Comparison of ENCODE assay signal across 8 cellular contexts in the genomic region with DNA sequence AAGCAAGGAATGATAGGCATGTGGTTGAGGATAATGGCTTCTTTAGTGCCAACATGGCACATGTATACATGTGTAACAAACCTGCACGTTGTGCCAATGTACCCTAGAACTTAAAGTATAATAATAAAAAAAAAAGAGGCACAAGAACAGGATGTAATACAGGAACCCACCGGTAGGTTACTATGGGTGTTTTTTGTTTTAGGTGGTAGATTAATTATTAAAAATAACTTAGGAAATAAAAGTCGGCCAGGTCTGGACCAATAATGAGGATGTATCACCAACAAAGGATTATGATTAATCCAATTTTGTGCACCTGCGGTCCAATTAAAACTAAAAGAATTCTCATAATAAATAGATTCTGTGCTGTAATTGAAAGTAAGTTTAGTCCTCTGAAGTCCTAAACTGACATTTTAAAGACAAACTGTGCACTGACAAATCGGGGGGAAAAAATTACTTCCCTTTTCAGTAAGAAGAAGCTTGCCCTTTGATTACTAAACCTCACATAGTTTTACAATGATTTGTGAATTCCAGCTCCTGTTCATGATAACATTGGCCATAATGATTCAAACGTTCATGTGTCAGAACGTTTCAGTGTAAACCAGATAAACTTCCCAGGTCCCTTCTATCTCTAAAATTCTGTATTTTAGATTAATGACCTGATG.
DNase-seq lines count a peak whose midpoint lies in the region; ATAC-seq and TF ChIP-seq lines count a peak whose summit lies in the region.

No MANE protein-coding gene starts in this region.

- H3K4me1 Mint-ChIP-seq in CD4-positive, alpha-beta memory T cell = peaks cover 3 to 17% (median 7%) of the 10 kb centered on the region in 4 donors
- peaks cover 16% of the 10 kb centered on the region for H3K4me1 Mint-ChIP-seq in activated T-helper 2 cell treated with anti-CD3 and anti-CD28 coated beads, Interferon-gamma antibody, Interleukin-2, Interleukin-4, amounts not matched to agents 10 μg/mL and 5 μg/mL and 100 μg/mL, durations not matched to agents 14 hours and 24 hours and 36 hours (ENCODE audit: low read depth)

- peak overlapping the region in 2 of 7 donors; percentile 65 to 77 for H3K27ac Mint-ChIP-seq in CD4-positive, alpha-beta memory T cell
- peak overlapping the region; percentile 42 for H3K27ac Mint-ChIP-seq in activated T-helper 2 cell treated with anti-CD3 and anti-CD28 coated beads, Interferon-gamma antibody, Interleukin-2, Interleukin-4, amounts not matched to agents 10 μg/mL and 5 μg/mL and 100 μg/mL, durations not matched to agents 14 hours and 24 hours and 36 hours

- H2BK15ac ChIP-seq in mesendoderm (replicated peaks; ENCODE audit: low read depth) = no peak overlapping the region

- H3K56ac ChIP-seq in mesendoderm (ENCODE audit: low read length) = no peak overlapping the region

- H3K9ac ChIP-seq in mucosa of rectum (ENCODE audit: low read depth in 1 of 2, low read length in 2 of 2) (no peak overlapping the region), mesendoderm (ENCODE audit: low read length) (no peak overlapping the region)

- H3K4me1 ChIP-seq in CD4-positive, alpha-beta memory T cell (ENCODE audit: insufficient read depth, low read length) = peaks cover 6% of the 10 kb centered on the region
- no peaks in the 10 kb centered on the region for H3K4me1 ChIP-seq in mucosa of rectum (ENCODE audit: control insufficient read depth in 2 of 2, insufficient read depth in 2 of 2, low read length in 2 of 2)
- no peaks in the 10 kb centered on the region for H3K4me1 ChIP-seq in mesendoderm (ENCODE audit: control insufficient read depth, low read depth, low read length)

- no peak overlapping the region for H2AK5ac ChIP-seq in mesendoderm (ENCODE audit: low read length)

- no peaks in the 10 kb centered on the region for H3K79me2 ChIP-seq in mesendoderm (ENCODE audit: control insufficient read depth, insufficient read depth, low read length)

- H3K18ac ChIP-seq in mesendoderm (ENCODE audit: low read length) = no peak overlapping the region

- intact Hi-C loops in CD4-positive, alpha-beta memory T cell (cut with micrococcal nuclease) = no loop called here
- intact Hi-C loops in activated T-helper 2 cell treated with anti-CD3 and anti-CD28 coated beads, Interferon-gamma antibody, Interleukin-2, Interleukin-4, amounts not matched to agents 10 μg/mL and 5 μg/mL and 100 μg/mL, durations not matched to agents 14 hours and 24 hours and 36 hours (cut with micrococcal nuclease) = loop anchor here (1.0 kb wide), 1 partner anchor 10 kb away; no protein-coding TSS in a partner anchor
- intact Hi-C loops in sciatic nerve (cut with DNase I) = loop anchor here (5.0 kb wide), 1 partner anchor 1407 kb away; no protein-coding TSS in a partner anchor

- ATAC-seq in sciatic nerve = no peak

- no peak overlapping the region for H3K27ac ChIP-seq in CD4-positive, alpha-beta memory T cell (ENCODE audit: low read depth, low read length)
- H3K27ac ChIP-seq in HL-60 (replicated peaks) (peak overlapping the region; percentile 82), mucosa of rectum (ENCODE audit: low read depth in 2 of 2, low read length in 2 of 2) (peak overlapping the region; percentile 15 to 21), mesendoderm (ENCODE audit: low read depth, low read length) (no peak overlapping the region)

- H4K8ac ChIP-seq in mesendoderm (ENCODE audit: low read depth, low read length) = no peak overlapping the region

- POLR2A ChIA-PET in CD4-positive, alpha-beta memory T cell (lab: Charles Lee; ENCODE audit: partially characterized antibody) = no interaction called here

- H3K23ac ChIP-seq in mesendoderm (ENCODE audit: low read length) = no peak overlapping the region

- H4K5ac ChIP-seq in mesendoderm (ENCODE audit: low read length) = no peak overlapping the region

- no peaks in the 10 kb centered on the region for H3K9me3 Mint-ChIP-seq in CD4-positive, alpha-beta memory T cell
- no peaks in the 10 kb centered on the region for H3K9me3 Mint-ChIP-seq in activated T-helper 2 cell treated with anti-CD3 and anti-CD28 coated beads, Interferon-gamma antibody, Interleukin-2, Interleukin-4, amounts not matched to agents 10 μg/mL and 5 μg/mL and 100 μg/mL, durations not matched to agents 14 hours and 24 hours and 36 hours

- no peak for DNase-seq in CD4-positive, alpha-beta memory T cell
- peak in 1 of 2 experiments; percentile 22 for DNase-seq in HL-60 (ENCODE audit: low read depth in 1 of 2, low spot score in 1 of 2)
- no peak for DNase-seq in activated T-helper 2 cell treated with anti-CD3 and anti-CD28 coated beads, Interferon-gamma antibody, Interleukin-2, Interleukin-4, amounts not matched to agents 10 μg/mL and 5 μg/mL and 100 μg/mL, durations not matched to agents 14 hours and 24 hours and 36 hours (ENCODE audit: low spot score)
- DNase-seq in sciatic nerve (ENCODE audit: low spot score) = no peak
- no peak for DNase-seq in DMS53 (lab: John Stamatoyannopoulos, UW)
- no peak for DNase-seq in NCI-H69 (lab: John Stamatoyannopoulos, UW)
- DNase-seq in mesendoderm = no peak

- H3K4me3 Mint-ChIP-seq in CD4-positive, alpha-beta memory T cell = peak overlapping the region; percentile 17 to 84 (median 74)
- peak overlapping the region; percentile 62 for H3K4me3 Mint-ChIP-seq in activated T-helper 2 cell treated with anti-CD3 and anti-CD28 coated beads, Interferon-gamma antibody, Interleukin-2, Interleukin-4, amounts not matched to agents 10 μg/mL and 5 μg/mL and 100 μg/mL, durations not matched to agents 14 hours and 24 hours and 36 hours (ENCODE audit: low read depth)

- H3K4me2 ChIP-seq in mesendoderm (ENCODE audit: low read length) = no peak overlapping the region

- peak overlapping the region in 1 of 2 donors; percentile 38 for H3K4me3 ChIP-seq in CD4-positive, alpha-beta memory T cell (ENCODE audit: low read length in 2 of 2)
- H3K4me3 ChIP-seq in HL-60 (replicated peaks; ENCODE audit: insufficient read depth, low read length) (no peak overlapping the region), mucosa of rectum (ENCODE audit: low read length in 2 of 2) (peak overlapping the region in 1 of 2 donors; percentile 65), mesendoderm (ENCODE audit: low read length) (no peak overlapping the region)

- H3K27me3 ChIP-seq in CD4-positive, alpha-beta memory T cell (ENCODE audit: insufficient read depth, low read length) = no peaks in the 10 kb centered on the region
- H3K27me3 ChIP-seq in HL-60 (ENCODE audit: insufficient read depth, poor library complexity, severe bottlenecking) (no peaks in the 10 kb centered on the region), mucosa of rectum (ENCODE audit: control insufficient read depth in 2 of 2, insufficient read depth in 2 of 2, low read length in 2 of 2) (no peaks in the 10 kb centered on the region), mesendoderm (ENCODE audit: insufficient read depth, low read length, poor library complexity) (no peaks in the 10 kb centered on the region)

- no peak for TF ChIP-seq CTCF in HL-60 (IDR thresholded peaks at IDR 0.05; ENCODE audit: insufficient read depth, low read length)

- no peaks in the 10 kb centered on the region for H3K36me3 Mint-ChIP-seq in CD4-positive, alpha-beta memory T cell
- H3K36me3 Mint-ChIP-seq in activated T-helper 2 cell treated with anti-CD3 and anti-CD28 coated beads, Interferon-gamma antibody, Interleukin-2, Interleukin-4, amounts not matched to agents 10 μg/mL and 5 μg/mL and 100 μg/mL, durations not matched to agents 14 hours and 24 hours and 36 hours (ENCODE audit: low read depth) = no peaks in the 10 kb centered on the region

- no peaks in the 10 kb centered on the region for H3K9me3 ChIP-seq in CD4-positive, alpha-beta memory T cell (ENCODE audit: control insufficient read depth in 1 of 2, low read length in 2 of 2)
- no peaks in the 10 kb centered on the region for H3K9me3 ChIP-seq in mucosa of rectum (ENCODE audit: control insufficient read depth in 2 of 2, low read length in 2 of 2)

- no peaks in the 10 kb centered on the region for H3K79me1 ChIP-seq in mesendoderm (ENCODE audit: low read length)

- H2BK120ac ChIP-seq in mesendoderm (ENCODE audit: low read depth, low read length) = no peak overlapping the region

- no CpG with 5 or more reads among the region's 7 CpGs for WGBS in mesendoderm (ENCODE audit: extremely low coverage, insufficient coverage, low lambda C conversion rate)

- no peak overlapping the region for H2BK5ac ChIP-seq in mesendoderm (ENCODE audit: low read length)

- CTCF ChIA-PET in CD4-positive, alpha-beta memory T cell (lab: Charles Lee; ENCODE audit: partially characterized antibody) = interaction anchor here (1.0 kb wide), 1 partner anchor 10 kb away, joined by 4 read pairs; no protein-coding TSS in a partner anchor

- peaks cover 2 to 3% of the 10 kb centered on the region in 2 donors for H3K27me3 Mint-ChIP-seq in CD4-positive, alpha-beta memory T cell
- peaks cover 34% of the 10 kb centered on the region for H3K27me3 Mint-ChIP-seq in activated T-helper 2 cell treated with anti-CD3 and anti-CD28 coated beads, Interferon-gamma antibody, Interleukin-2, Interleukin-4, amounts not matched to agents 10 μg/mL and 5 μg/mL and 100 μg/mL, durations not matched to agents 14 hours and 24 hours and 36 hours (ENCODE audit: low read depth)

- H3K36me3 ChIP-seq in CD4-positive, alpha-beta memory T cell (ENCODE audit: insufficient read depth, low read length) = no peaks in the 10 kb centered on the region
- H3K36me3 ChIP-seq in mucosa of rectum (ENCODE audit: control insufficient read depth in 2 of 2, insufficient read depth in 2 of 2, low read length in 2 of 2) (no peaks in the 10 kb centered on the region), mesendoderm (ENCODE audit: control insufficient read depth, insufficient read depth, low read length) (no peaks in the 10 kb centered on the region)

- H3K4ac ChIP-seq in mesendoderm (ENCODE audit: low read depth, low read length) = no peak overlapping the region

Comparison
In these comparisons a context has a peak if more than half of its experiments do, and no peak if none do; other contexts are left out.
1. H3K27ac ChIP-seq: peak in HL-60 (single experiment) and mucosa of rectum (2 of 2); none in CD4-positive, alpha-beta memory T cell (single experiment) and mesendoderm (single experiment).